In the genomic region with DNA sequence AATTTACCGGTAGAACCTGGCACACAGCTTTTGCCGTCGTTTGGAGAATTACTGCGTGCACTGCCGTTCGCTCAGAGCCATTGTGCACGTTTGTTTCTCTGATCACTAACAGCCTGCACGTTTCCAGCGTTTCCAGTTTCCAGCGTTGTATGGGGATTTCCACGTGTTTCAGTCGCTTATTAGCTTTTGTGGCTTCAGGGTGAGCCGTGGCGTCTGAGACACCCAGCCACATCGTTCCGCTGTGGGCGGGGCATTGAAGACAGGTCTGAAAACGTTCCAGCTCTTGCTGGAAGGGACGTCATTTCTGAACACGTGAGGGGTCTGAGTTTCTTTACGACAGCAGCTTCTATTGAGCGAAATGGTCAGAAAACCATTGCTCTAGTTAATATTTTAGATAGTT, we compare ENCODE assay signal across 21 cellular contexts.
DNase-seq lines count a peak whose midpoint lies in the region; ATAC-seq and TF ChIP-seq lines count a peak whose summit lies in the region.
"Had no signal": no experiment of that assay in that cellular context is flagged by ENCODE, and none has a peak within 500 bp of the region (broad histone marks: within the 10 kb centered on the region; RNA-seq: fewer than 3 reads in every experiment).

No MANE protein-coding gene starts in this region.

- ATAC-seq in Right ventricle myocardium superior (ENCODE audit: poor library complexity): no peak
- ATAC-seq in right cardiac atrium: no peak
- peak; percentile 39 for ATAC-seq in T-helper 17 cell
- ATAC-seq: left lung, mucosa of descending colon, right lobe of liver had no signal

- H3K27ac ChIP-seq in right cardiac atrium (ENCODE audit: low read length) (no peak overlapping the region), esophagus squamous epithelium (no peak overlapping the region)
- H3K27ac ChIP-seq: dorsolateral prefrontal cortex, esophagus muscularis mucosa, left lung, right lobe of liver had no signal

- H3K4me3 ChIP-seq in right cardiac atrium (ENCODE audit: low read length) (no peak overlapping the region), esophagus squamous epithelium (no peak overlapping the region)
- H3K4me3 ChIP-seq: dorsolateral prefrontal cortex, esophagus muscularis mucosa, left lung, mucosa of descending colon, right lobe of liver had no signal

- no peak for TF ChIP-seq POLR2A in esophagus squamous epithelium (IDR thresholded peaks at IDR 0.05)

- H3K27me3 ChIP-seq in right cardiac atrium (ENCODE audit: control insufficient read depth, insufficient read depth) (no peaks in the 10 kb centered on the region), esophagus squamous epithelium (peaks cover 0 to 12% (median 0%) of the 10 kb centered on the region in 4 donors)
- H3K27me3 ChIP-seq: right lobe of liver had no signal

- peak overlapping the region; percentile 86 for H3K27ac Mint-ChIP-seq in T-helper 17 cell

- no peaks in the 10 kb centered on the region for H3K27me3 Mint-ChIP-seq in T-helper 17 cell

- intact Hi-C loops in Right ventricle myocardium superior (cut with DNase I) (no loop called here), right cardiac atrium (cut with DNase I) (no loop called here), esophagus squamous epithelium (cut with DNase I) (no loop called here)

- TF ChIP-seq CTCF in esophagus squamous epithelium (IDR thresholded peaks at IDR 0.05): no peak

- 89% methylated on average over 22 of the region's 22 CpGs for WGBS in right cardiac atrium
- 73 to 85% methylated on average over 19 to 20 of the region's 22 CpGs for WGBS in esophagus squamous epithelium, 2 donors

- H3K36me3 Mint-ChIP-seq in T-helper 17 cell (ENCODE audit: low read depth): peaks cover 2% of the 10 kb centered on the region

- H3K4me1 Mint-ChIP-seq in T-helper 17 cell: peaks cover 29% of the 10 kb centered on the region

- H3K9me3 ChIP-seq in right cardiac atrium (ENCODE audit: control insufficient read depth, low read length) (no peaks in the 10 kb centered on the region), T-helper 17 cell (ENCODE audit: control insufficient read depth, low read length, poor library complexity, severe bottlenecking) (no peaks in the 10 kb centered on the region), esophagus squamous epithelium (peaks cover 0 to 7% (median 0%) of the 10 kb centered on the region in 3 donors)
- H3K9me3 ChIP-seq: mucosa of descending colon, right lobe of liver had no signal

- DNase-seq in Right ventricle myocardium superior: peak; percentile 21
- DNase-seq in right cardiac atrium: no peak
- DNase-seq in T-helper 17 cell: peak in 2 of 3 donors; percentile 43 to 49
- peak; percentile 15 for DNase-seq in activated T-helper 9 cell treated with anti-CD3 and anti-CD28 coated beads, Interleukin-2, amount 50 U/mL, for 16 hours (ENCODE audit: low read depth)
- DNase-seq in stimulated activated CD4-positive, alpha-beta T cell treated with anti-CD3 and anti-CD28 coated beads, Interleukin-4, amount 100 ng/mL, for 24 hours: peak; percentile 33
- no peak for DNase-seq in HCEC 1CT
- no peak for DNase-seq in iPS-NIHi7 (ENCODE audit: extremely low spot score)
- DNase-seq in esophagus squamous epithelium (lab: John Stamatoyannopoulos, UW): no peak
- DNase-seq: amniotic stem cell, GF-D8, Karpas-422, left lung, NCI-H1048, NCI-H2081 treated with DMSO at 0.1 percent for 48 hours, NCI-H510A, nucleus accumbens, substantia nigra had no signal

- no peaks in the 10 kb centered on the region for H3K36me3 ChIP-seq in esophagus squamous epithelium
- H3K36me3 ChIP-seq: esophagus muscularis mucosa, left lung, right lobe of liver had no signal

- H3K4me3 Mint-ChIP-seq in T-helper 17 cell: peak overlapping the region; percentile 28

- no peaks in the 10 kb centered on the region for H3K4me1 ChIP-seq in right cardiac atrium (ENCODE audit: control insufficient read depth, insufficient read depth, low read length)
- H3K4me1 ChIP-seq in esophagus squamous epithelium: no peaks in the 10 kb centered on the region
- H3K4me1 ChIP-seq: esophagus muscularis mucosa, left lung, right lobe of liver had no signal

Comparison
In these comparisons a context has a peak if more than half of its experiments do, and no peak if none do; other contexts are left out.
1. DNase-seq: peak in Right ventricle myocardium superior (single experiment), T-helper 17 cell (2 of 3), activated T-helper 9 cell treated with anti-CD3 and anti-CD28 coated beads, Interleukin-2, amount 50 U/mL, for 16 hours (single experiment) and stimulated activated CD4-positive, alpha-beta T cell treated with anti-CD3 and anti-CD28 coated beads, Interleukin-4, amount 100 ng/mL, for 24 hours (single experiment); none in right cardiac atrium (0 of 3), HCEC 1CT (single experiment), iPS-NIHi7 (single experiment) and esophagus squamous epithelium (single experiment).